21 cellular contexts compared by ENCODE assay signal in the genomic region with DNA sequence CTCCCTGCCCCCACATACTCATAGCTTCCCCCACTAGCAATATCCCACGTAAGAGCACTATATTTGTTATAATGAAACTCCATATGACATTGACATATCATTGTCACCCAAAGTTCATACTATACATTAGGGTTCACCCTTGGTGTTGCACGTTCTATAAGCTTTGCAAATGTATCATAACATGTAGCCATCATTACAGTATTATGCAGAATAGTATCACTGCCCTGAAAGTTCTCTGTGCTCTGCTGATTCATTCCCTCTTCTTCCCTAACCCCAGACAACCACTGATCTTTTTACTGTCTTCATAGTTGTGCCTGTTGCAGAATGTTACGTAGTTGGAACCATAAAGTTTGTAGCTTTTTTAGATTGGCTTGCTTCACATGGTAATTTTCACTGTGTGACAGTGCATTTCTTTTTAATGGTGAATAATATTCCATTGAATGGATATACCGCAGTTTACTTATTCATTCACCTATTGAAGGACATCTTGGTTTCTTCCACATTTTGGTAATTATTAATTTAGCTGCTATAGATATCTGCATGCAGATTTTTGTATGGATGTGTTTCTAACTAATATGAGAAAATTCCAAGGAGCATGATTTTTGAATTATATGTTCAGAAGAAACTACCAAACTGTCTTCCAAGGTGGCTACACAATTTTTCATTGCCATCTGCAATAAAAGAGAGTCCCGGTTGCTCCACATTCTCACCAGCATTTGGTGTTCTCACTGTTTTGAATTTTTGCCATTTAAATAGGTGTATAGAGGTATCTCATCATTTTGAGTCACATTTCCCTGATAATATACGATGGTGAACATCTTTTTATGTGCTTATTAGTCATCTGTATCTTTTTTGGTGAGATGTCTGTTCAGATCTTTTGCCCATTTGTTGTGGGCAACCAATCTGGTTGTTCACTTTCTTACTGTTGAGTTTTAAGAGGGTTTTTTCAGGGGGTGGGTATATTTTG. TPM values are rescaled to one million over a fixed set of nuclear protein-coding genes. Genes with fewer than 3 reads are reported as not detected.
A peak's percentile ranks its signal among the peaks of the same experiment; 100 is the strongest.
DNase-seq lines count a peak whose midpoint lies in the region; ATAC-seq and TF ChIP-seq lines count a peak whose summit lies in the region.
"Had no signal": no experiment of that assay in that cellular context is flagged by ENCODE, and none has a peak within 500 bp of the region (broad histone marks: within the 10 kb centered on the region; RNA-seq: fewer than 3 reads in every experiment).

No MANE protein-coding gene starts in this region.

- DNase-seq in activated CD4-positive, CD25-positive, alpha-beta regulatory T cell (lab: John Stamatoyannopoulos, UW): no peak
- no peak for DNase-seq in activated T-helper 2 cell treated with anti-CD3 and anti-CD28 coated beads, Interferon-gamma antibody, Interleukin-2, Interleukin-4, amounts not matched to agents 10 μg/mL and 5 μg/mL and 100 μg/mL, durations not matched to agents 14 hours and 24 hours and 36 hours (ENCODE audit: low spot score)
- DNase-seq in esophagus squamous epithelium (lab: John Stamatoyannopoulos, UW): no peak
- no peak for DNase-seq in stimulated activated naive CD4-positive, alpha-beta T cell (lab: John Stamatoyannopoulos, UW)
- DNase-seq: 8988T; activated CD8-positive, alpha-beta memory T cell treated with anti-CD3 and anti-CD28 coated beads, Interleukin-2, amount 10 ng/mL, durations not matched to agents 7 days and 5 days; activated naive CD4-positive, alpha-beta T cell treated with Interleukin-2 at 50 U/mL for 16 hours; C1 segment of cervical spinal cord; dermis blood vessel endothelial cell; GDM1; HFFc6; left ventricle myocardium superior; NCI-H1417 treated with DMSO at 0.1 percent for 48 hours; stimulated activated CD4-positive, alpha-beta T cell treated with anti-CD3 and anti-CD28 coated beads, Interleukin-2, amount 100 ng/mL, for 24 hours had no signal

- whole genome bisulfite sequencing in esophagus squamous epithelium, 2 donors: 67 to 76% methylated on average over 5 to 6 of the region's 6 CpGs

- no peaks in the 10 kb centered on the region for H3K27me3 Mint-ChIP-seq in activated T-helper 2 cell treated with anti-CD3 and anti-CD28 coated beads, Interferon-gamma antibody, Interleukin-2, Interleukin-4, amounts not matched to agents 10 μg/mL and 5 μg/mL and 100 μg/mL, durations not matched to agents 14 hours and 24 hours and 36 hours (ENCODE audit: low read depth)
- H3K27me3 Mint-ChIP-seq in stimulated activated naive CD8-positive, alpha-beta T cell treated with anti-CD3 and anti-CD28 coated beads, Interleukin-15, Interleukin-2, amounts not matched to agents 100 ng/mL and 50 ng/mL, for 24 hours: no peaks in the 10 kb centered on the region
- H3K27me3 Mint-ChIP-seq: activated CD8-positive, alpha-beta memory T cell treated with anti-CD3 and anti-CD28 coated beads, Interleukin-2, amount 10 ng/mL, durations not matched to agents 7 days and 5 days; brain had no signal

- peaks cover 6 to 26% (median 10%) of the 10 kb centered on the region in 3 donors for H3K4me1 ChIP-seq in esophagus squamous epithelium

- TF ChIP-seq POLR2A in esophagus squamous epithelium (IDR thresholded peaks at IDR 0.05): no peak

- peaks cover 16% of the 10 kb centered on the region for H3K9me3 Mint-ChIP-seq in activated T-helper 2 cell treated with anti-CD3 and anti-CD28 coated beads, Interferon-gamma antibody, Interleukin-2, Interleukin-4, amounts not matched to agents 10 μg/mL and 5 μg/mL and 100 μg/mL, durations not matched to agents 14 hours and 24 hours and 36 hours
- H3K9me3 Mint-ChIP-seq in stimulated activated naive CD8-positive, alpha-beta T cell treated with anti-CD3 and anti-CD28 coated beads, Interleukin-15, Interleukin-2, amounts not matched to agents 100 ng/mL and 50 ng/mL, for 24 hours: peaks cover 5% of the 10 kb centered on the region
- H3K9me3 Mint-ChIP-seq: HFFc6 had no signal

- no peak for TF ChIP-seq CTCF in esophagus squamous epithelium (IDR thresholded peaks at IDR 0.05)

- no peak overlapping the region for H3K4me3 Mint-ChIP-seq in activated T-helper 2 cell treated with anti-CD3 and anti-CD28 coated beads, Interferon-gamma antibody, Interleukin-2, Interleukin-4, amounts not matched to agents 10 μg/mL and 5 μg/mL and 100 μg/mL, durations not matched to agents 14 hours and 24 hours and 36 hours (ENCODE audit: low read depth)
- no peak overlapping the region for H3K4me3 Mint-ChIP-seq in stimulated activated naive CD8-positive, alpha-beta T cell treated with anti-CD3 and anti-CD28 coated beads, Interleukin-15, Interleukin-2, amounts not matched to agents 100 ng/mL and 50 ng/mL, for 24 hours
- H3K4me3 Mint-ChIP-seq: activated CD8-positive, alpha-beta memory T cell treated with anti-CD3 and anti-CD28 coated beads, Interleukin-2, amount 10 ng/mL, durations not matched to agents 7 days and 5 days; brain; HFFc6 had no signal

- H3K9me3 ChIP-seq in esophagus squamous epithelium: no peaks in the 10 kb centered on the region

- H3K4me3 ChIP-seq in esophagus squamous epithelium: no peak overlapping the region

- peaks cover 63% of the 10 kb centered on the region for H3K4me1 Mint-ChIP-seq in activated T-helper 2 cell treated with anti-CD3 and anti-CD28 coated beads, Interferon-gamma antibody, Interleukin-2, Interleukin-4, amounts not matched to agents 10 μg/mL and 5 μg/mL and 100 μg/mL, durations not matched to agents 14 hours and 24 hours and 36 hours (ENCODE audit: low read depth)
- peaks cover 55% of the 10 kb centered on the region for H3K4me1 Mint-ChIP-seq in stimulated activated naive CD8-positive, alpha-beta T cell treated with anti-CD3 and anti-CD28 coated beads, Interleukin-15, Interleukin-2, amounts not matched to agents 100 ng/mL and 50 ng/mL, for 24 hours (ENCODE audit: low read depth)

- intact Hi-C loops in activated T-helper 2 cell treated with anti-CD3 and anti-CD28 coated beads, Interferon-gamma antibody, Interleukin-2, Interleukin-4, amounts not matched to agents 10 μg/mL and 5 μg/mL and 100 μg/mL, durations not matched to agents 14 hours and 24 hours and 36 hours (cut with micrococcal nuclease): loop anchor here (2.0 kb wide), 1 partner anchor 14 kb away; no protein-coding TSS in a partner anchor
- intact Hi-C loops in esophagus squamous epithelium (cut with DNase I): no loop called here

- H3K36me3 ChIP-seq in esophagus squamous epithelium: no peaks in the 10 kb centered on the region

- peaks cover 16% of the 10 kb centered on the region for H3K36me3 Mint-ChIP-seq in activated T-helper 2 cell treated with anti-CD3 and anti-CD28 coated beads, Interferon-gamma antibody, Interleukin-2, Interleukin-4, amounts not matched to agents 10 μg/mL and 5 μg/mL and 100 μg/mL, durations not matched to agents 14 hours and 24 hours and 36 hours (ENCODE audit: low read depth)
- no peaks in the 10 kb centered on the region for H3K36me3 Mint-ChIP-seq in stimulated activated naive CD8-positive, alpha-beta T cell treated with anti-CD3 and anti-CD28 coated beads, Interleukin-15, Interleukin-2, amounts not matched to agents 100 ng/mL and 50 ng/mL, for 24 hours (ENCODE audit: low read depth)
- H3K36me3 Mint-ChIP-seq: brain had no signal

- peak; percentile 59 to 70 for ATAC-seq in activated CD4-positive, CD25-positive, alpha-beta regulatory T cell treated with anti-CD3 and anti-CD28 coated beads, Interleukin-2, amount 50 U/mL, for 24 hours
- ATAC-seq in HG03097 (IDR thresholded peaks at IDR 0.05; ENCODE audit: low FRiP score, unreplicated experiment) (no peak), GM19324 (IDR thresholded peaks at IDR 0.05; ENCODE audit: low FRiP score, unreplicated experiment) (no peak)
- ATAC-seq: activated CD8-positive, alpha-beta memory T cell treated with anti-CD3 and anti-CD28 coated beads, Interleukin-2, amount 10 ng/mL, durations not matched to agents 7 days and 5 days; esophagus mucosa; left ventricle myocardium superior had no signal

- no peaks in the 10 kb centered on the region for H3K27me3 ChIP-seq in esophagus squamous epithelium

- H3K27ac Mint-ChIP-seq in activated T-helper 2 cell treated with anti-CD3 and anti-CD28 coated beads, Interferon-gamma antibody, Interleukin-2, Interleukin-4, amounts not matched to agents 10 μg/mL and 5 μg/mL and 100 μg/mL, durations not matched to agents 14 hours and 24 hours and 36 hours: peak overlapping the region; percentile 62
- peak overlapping the region; percentile 52 for H3K27ac Mint-ChIP-seq in stimulated activated naive CD8-positive, alpha-beta T cell treated with anti-CD3 and anti-CD28 coated beads, Interleukin-15, Interleukin-2, amounts not matched to agents 100 ng/mL and 50 ng/mL, for 24 hours
- H3K27ac Mint-ChIP-seq: activated CD8-positive, alpha-beta memory T cell treated with anti-CD3 and anti-CD28 coated beads, Interleukin-2, amount 10 ng/mL, durations not matched to agents 7 days and 5 days had no signal

- H3K27ac ChIP-seq in esophagus squamous epithelium: peak overlapping the region in 3 of 4 donors; percentile 50 to 82 (median 81)

RNA-seq across cellular contexts. Expression of a gene that starts 59.7 kb away (rescaled TPM):
- 60.3 and 63.3 TPM in 2 replicates for total RNA-seq in activated T-helper 2 cell treated with anti-CD3 and anti-CD28 coated beads, Interferon-gamma antibody, Interleukin-2, Interleukin-4, amounts not matched to agents 10 μg/mL and 5 μg/mL and 100 μg/mL, durations not matched to agents 14 hours and 24 hours and 36 hours
- total RNA-seq in esophagus squamous epithelium: 1 to 10 TPM in 3 of 4 donors, under 1 TPM in 1; 0.27 to 8.4 (median 1.4) TPM
- total RNA-seq: HFFc6, OCI-LY7 had no signal

Comparison
In these comparisons a context has a peak if more than half of its experiments do, and no peak if none do; other contexts are left out.
1. ATAC-seq: peak in activated CD4-positive, CD25-positive, alpha-beta regulatory T cell treated with anti-CD3 and anti-CD28 coated beads, Interleukin-2, amount 50 U/mL, for 24 hours (2 of 2); none in HG03097 (single experiment) and GM19324 (single experiment).